23 cellular contexts compared by ENCODE assay signal in the genomic region with DNA sequence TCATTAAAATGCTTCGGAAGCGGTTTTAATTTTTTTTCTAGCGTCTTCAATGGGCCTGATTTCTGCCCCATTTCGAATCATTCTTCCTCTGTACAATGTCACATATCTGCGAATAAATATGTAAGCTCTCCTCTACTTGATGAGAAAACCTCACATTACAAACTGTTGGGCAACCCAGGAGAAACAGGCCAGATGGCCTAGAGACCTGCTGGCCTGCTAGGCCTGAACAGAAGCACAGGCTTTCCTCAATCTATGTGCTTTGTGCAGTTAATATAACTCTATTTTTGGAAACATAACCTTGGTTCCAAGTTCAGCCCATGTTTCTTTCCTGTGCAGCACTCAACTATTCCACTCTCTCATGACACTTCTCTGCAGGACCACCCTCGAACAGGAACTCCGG. TPM values are rescaled to one million over a fixed set of nuclear protein-coding genes. Genes with fewer than 3 reads are reported as not detected.
"Had no signal": no experiment of that assay in that cellular context is flagged by ENCODE, and none has a peak within 500 bp of the region (broad histone marks: within the 10 kb centered on the region; RNA-seq: fewer than 3 reads in every experiment).

No MANE protein-coding gene starts in this region.

- H3K4me3 ChIP-seq: breast epithelium, left ventricle myocardium inferior, ovary, tibial nerve had no signal

- H3K4me1 ChIP-seq: breast epithelium, foreskin keratinocyte, tibial nerve had no signal

- H3K36me3 ChIP-seq: breast epithelium, left ventricle myocardium inferior, ovary, tibial nerve had no signal

- ATAC-seq: foreskin keratinocyte, SK-N-SH treated with all-trans-retinoic acid at 6 μM for 48 hours, T-helper 17 cell, WTC11 had no signal

- DNase-seq: activated CD4-positive, alpha-beta memory T cell treated with anti-CD3 and anti-CD28 coated beads, Interleukin-2, amount 10 ng/mL, durations not matched to agents 7 days and 5 days; activated CD4-positive, alpha-beta T cell treated with anti-CD3 and anti-CD28 coated beads for 1 hour; activated CD4-positive, alpha-beta T cell treated with anti-CD3 and anti-CD28 coated beads, Interleukin-2, amount 10 ng/mL, durations not matched to agents 7 days and 5 days; activated CD8-positive, alpha-beta memory T cell treated with anti-CD3 and anti-CD28 coated beads, Interleukin-2, amount 50 U/mL, for 48 hours; activated gamma-delta T cell; activated naive CD4-positive, alpha-beta T cell treated with anti-CD3 and anti-CD28 coated beads, Interleukin-2, amount 10 ng/mL, durations not matched to agents 7 days and 5 days; activated naive CD8-positive, alpha-beta T cell treated with anti-CD3 and anti-CD28 coated beads, Interleukin-2, amount 10 ng/mL, durations not matched to agents 7 days and 5 days; activated T-cell treated with anti-CD3 and anti-CD28 coated beads, Interleukin-2, amount 50 U/mL, for 24 hours; amniotic stem cell; dermis blood vessel endothelial cell; effector CD8-positive, alpha-beta T cell; foreskin keratinocyte; left ventricle myocardium inferior; naive B cell; ovary; stimulated activated naive CD4-positive, alpha-beta T cell; T-helper 17 cell; T1000 had no signal

- H3K9me3 ChIP-seq: breast epithelium, left ventricle myocardium inferior, ovary, tibial nerve had no signal

- H3K27ac ChIP-seq: epithelial cell of prostate, foreskin keratinocyte, left ventricle myocardium inferior, ovary had no signal

- H3K27me3 ChIP-seq: breast epithelium, foreskin keratinocyte, ovary, tibial nerve had no signal

RNA-seq across cellular contexts. Expression of gene DCLK1, which starts 42.1 kb away (rescaled TPM):
- total RNA-seq: activated CD4-positive, alpha-beta memory T cell treated with anti-CD3 and anti-CD28 coated beads, Interleukin-2, amount 10 ng/mL, durations not matched to agents 7 days and 5 days; activated CD4-positive, alpha-beta T cell treated with anti-CD3 and anti-CD28 coated beads, Interleukin-2, amount 10 ng/mL, durations not matched to agents 7 days and 5 days; activated naive CD8-positive, alpha-beta T cell treated with anti-CD3 and anti-CD28 coated beads, Interleukin-2, amount 10 ng/mL, durations not matched to agents 7 days and 5 days; T-helper 17 cell had no signal
- polyA plus RNA-seq: foreskin keratinocyte had no signal
